Comparison of ENCODE assay signal across 8 cellular contexts in the genomic region with DNA sequence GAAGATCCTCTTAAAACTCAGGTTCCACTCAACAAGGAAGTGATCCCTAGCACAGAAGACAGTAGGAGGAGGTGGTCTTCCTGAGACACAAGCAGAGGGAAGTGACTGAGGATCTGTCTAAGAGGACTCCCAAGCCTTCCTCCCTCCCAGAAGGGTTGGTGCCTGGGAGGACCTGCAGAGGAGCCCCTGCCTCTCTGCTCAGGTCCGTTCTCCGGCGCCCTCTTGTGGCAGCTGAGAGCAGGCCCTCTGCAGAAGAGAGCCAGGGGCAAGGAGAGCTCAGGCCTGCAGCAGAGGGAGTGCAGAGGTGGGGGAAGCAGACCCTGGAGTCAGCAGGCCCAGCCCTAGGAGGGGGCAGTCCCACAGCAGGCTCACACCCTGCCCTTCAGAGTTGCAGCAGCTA.
DNase-seq lines count a peak whose midpoint lies in the region; ATAC-seq and TF ChIP-seq lines count a peak whose summit lies in the region.
"Not testable (repeated sequence)": the region's sequence is repeated elsewhere in the genome, so short reads cannot be mapped to it uniquely, and the experiment has no call there.

No MANE protein-coding gene starts in this region.

- not testable (repeated sequence) for H3K4me3 ChIP-seq in GM23338; endodermal cell (ENCODE audit: low read length); lower lobe of right lung

- not testable (repeated sequence) for H3K27ac ChIP-seq in GM23338 (ENCODE audit: low read depth); endodermal cell (ENCODE audit: low read depth, low read length); lower lobe of right lung

- not testable (repeated sequence) for H3K4me3 Mint-ChIP-seq in GM23338, endodermal cell
- peak overlapping the region; percentile 90 for H3K4me3 Mint-ChIP-seq in T-helper 17 cell

- not testable (repeated sequence) for H4K20me1 ChIP-seq in GM23338 (replicated peaks; ENCODE audit: insufficient read depth)

- WGBS in endodermal cell (ENCODE audit: insufficient coverage in 1 of 2, insufficient read length in 1 of 2), 2 experiments: 17% methylated on average over 3 of the region's 3 CpGs; no CpG with 5 or more reads in 1 of the 2 experiments

- H3K4me1 Mint-ChIP-seq in GM23338: peaks cover 13% of the 10 kb centered on the region
- peaks cover 55% of the 10 kb centered on the region for H3K4me1 Mint-ChIP-seq in T-helper 17 cell
- not testable (repeated sequence) for H3K4me1 Mint-ChIP-seq in endodermal cell

- H3K27me3 ChIP-seq in GM23338 (ENCODE audit: insufficient read depth); endodermal cell (ENCODE audit: control insufficient read depth, insufficient read depth, low read length, poor library complexity, severe bottlenecking); lower lobe of right lung (ENCODE audit: low read depth): not testable (repeated sequence)

- H3K9me3 ChIP-seq in T-helper 17 cell (ENCODE audit: control insufficient read depth, low read length, poor library complexity, severe bottlenecking); endodermal cell (ENCODE audit: control insufficient read depth, low read length); lower lobe of right lung: not testable (repeated sequence)

- H3K27me3 Mint-ChIP-seq in GM23338 (ENCODE audit: insufficient read depth, low read depth, poor library complexity); T-helper 17 cell; endodermal cell (ENCODE audit: insufficient read depth): not testable (repeated sequence)

- intact Hi-C loops in lower lobe of right lung (cut with DNase I): not testable (repeated sequence)

- H3K9me3 Mint-ChIP-seq in GM23338, endodermal cell: not testable (repeated sequence)

- H3K9me2 ChIP-seq in GM23338 (ENCODE audit: insufficient read depth): not testable (repeated sequence)

- H3K4me1 ChIP-seq in GM23338 (ENCODE audit: insufficient read depth); endodermal cell (ENCODE audit: control insufficient read depth, insufficient read depth, low read length): not testable (repeated sequence)
- H3K4me1 ChIP-seq in lower lobe of right lung: peaks cover 13% of the 10 kb centered on the region

- H3K36me3 ChIP-seq in GM23338 (ENCODE audit: insufficient read depth); endodermal cell (ENCODE audit: control insufficient read depth, insufficient read depth, low read length); lower lobe of right lung: not testable (repeated sequence)

- not testable (repeated sequence) for H2AFZ ChIP-seq in GM23338

- H3K9ac ChIP-seq in endodermal cell (ENCODE audit: extremely low read depth, low read length, poor library complexity, severe bottlenecking): not testable (repeated sequence)

- H3K79me2 ChIP-seq in GM23338 (replicated peaks; ENCODE audit: insufficient read depth): not testable (repeated sequence)

- H3K4me2 ChIP-seq in GM23338: not testable (repeated sequence)

- DNase-seq in CD1c-positive myeloid dendritic cell (ENCODE audit: extremely low spot score): peak; percentile 68
- DNase-seq in GM23338 (ENCODE audit: low spot score): peak; percentile 73
- DNase-seq in NCI-H2107 (lab: John Stamatoyannopoulos, UW): peak; percentile 13
- peak; percentile 56 to 65 (median 64) for DNase-seq in T-helper 17 cell
- DNase-seq in activated effector memory CD4-positive, alpha-beta T cell treated with Interleukin-2 at 50 U/mL for 16 hours: peak; percentile 67
- DNase-seq in endodermal cell: peak; percentile 93
- DNase-seq in lower lobe of right lung: peak; percentile 61
- DNase-seq in stimulated activated CD8-positive, alpha-beta memory T cell treated with anti-CD3 and anti-CD28 coated beads, Interleukin-12 subunit alpha, Interleukin-12 subunit beta, amount 100 ng/mL, for 1 hour (ENCODE audit: low read depth): peak; percentile 56

- H3K36me3 Mint-ChIP-seq in GM23338 (ENCODE audit: low read depth); T-helper 17 cell (ENCODE audit: low read depth); endodermal cell (ENCODE audit: low read depth): not testable (repeated sequence)

- TF ChIP-seq CTCF in GM23338 (conservative IDR thresholded peaks at IDR 0.05; ENCODE audit: low read depth in 2 of 2) (peak; percentile 54 to 78), endodermal cell (conservative IDR thresholded peaks at IDR 0.05) (peak; percentile 85), lower lobe of right lung (IDR thresholded peaks at IDR 0.05) (peak; percentile 68)

- not testable (repeated sequence) for H3F3A ChIP-seq in GM23338 (replicated peaks; ENCODE audit: low read depth)

- ATAC-seq in GM23338 (peak; percentile 77), T-helper 17 cell (peak; percentile 51), lower lobe of right lung (peak; percentile 68 to 73)

- not testable (repeated sequence) for H3K27ac Mint-ChIP-seq in GM23338, endodermal cell
- peak overlapping the region; percentile 96 for H3K27ac Mint-ChIP-seq in T-helper 17 cell

Comparison
In these comparisons a context has a peak if more than half of its experiments do, and no peak if none do; other contexts are left out.
1. DNase-seq: peak in every context shown above with its lines; median percentile 93 in endodermal cell; 73 in GM23338; 68 in CD1c-positive myeloid dendritic cell; 67 in activated effector memory CD4-positive, alpha-beta T cell treated with Interleukin-2 at 50 U/mL for 16 hours; 64 in T-helper 17 cell; 61 in lower lobe of right lung; 56 in stimulated activated CD8-positive, alpha-beta memory T cell treated with anti-CD3 and anti-CD28 coated beads, Interleukin-12 subunit alpha, Interleukin-12 subunit beta, amount 100 ng/mL, for 1 hour; 13 in NCI-H2107.